Comparison of ENCODE assay signal across 10 cellular contexts in genomic region chr18:63192885-63193349, GRCh38.
DNase-seq lines count a peak whose midpoint lies in the region; ATAC-seq lines count a peak whose summit lies in the region.
"Had no signal": no experiment of that assay in that cellular context is flagged by ENCODE, and none has a peak within 500 bp of the region (broad histone marks: within the 10 kb centered on the region; RNA-seq: fewer than 3 reads in every experiment).

No MANE protein-coding gene starts in this region.

- peak overlapping the region in 1 of 2 donors; percentile 24 for H3K4me3 Mint-ChIP-seq in activated T-cell treated with anti-CD3 and anti-CD28 coated beads, Interleukin-2, amount 50 U/mL, for 72 hours
- no peak overlapping the region for H3K4me3 Mint-ChIP-seq in T-helper 17 cell
- H3K4me3 Mint-ChIP-seq in stimulated activated naive CD8-positive, alpha-beta T cell treated with anti-CD3 and anti-CD28 coated beads, Interleukin-15, Interleukin-2, amounts not matched to agents 100 ng/mL and 50 ng/mL, for 24 hours, result peak overlapping the region; percentile 36

- H3K27me3 Mint-ChIP-seq in activated T-cell treated with anti-CD3 and anti-CD28 coated beads, Interleukin-2, amount 50 U/mL, for 72 hours (ENCODE audit: low read depth), result no peaks in the 10 kb centered on the region
- no peaks in the 10 kb centered on the region for H3K27me3 Mint-ChIP-seq in T-helper 17 cell
- H3K27me3 Mint-ChIP-seq in stimulated activated naive CD8-positive, alpha-beta T cell treated with anti-CD3 and anti-CD28 coated beads, Interleukin-15, Interleukin-2, amounts not matched to agents 100 ng/mL and 50 ng/mL, for 24 hours, result no peaks in the 10 kb centered on the region

- peak in 1 of 2 donors; percentile 14 for ATAC-seq in activated T-cell treated with anti-CD3 and anti-CD28 coated beads, Interleukin-2, amount 50 U/mL, for 72 hours (replicated peaks in 1 of 2)
- ATAC-seq in HG03045 (IDR thresholded peaks at IDR 0.05; ENCODE audit: unreplicated experiment), result peak; percentile 51
- ATAC-seq in T-helper 17 cell, result no peak

- H3K9me3 ChIP-seq in T-helper 17 cell (ENCODE audit: control insufficient read depth, low read length, poor library complexity, severe bottlenecking), result no peaks in the 10 kb centered on the region

- H3K4me1 Mint-ChIP-seq in activated T-cell treated with anti-CD3 and anti-CD28 coated beads, Interleukin-2, amount 50 U/mL, for 72 hours (ENCODE audit: low read depth), result peaks cover 60% of the 10 kb centered on the region
- peaks cover 42% of the 10 kb centered on the region for H3K4me1 Mint-ChIP-seq in T-helper 17 cell
- H3K4me1 Mint-ChIP-seq in stimulated activated naive CD8-positive, alpha-beta T cell treated with anti-CD3 and anti-CD28 coated beads, Interleukin-15, Interleukin-2, amounts not matched to agents 100 ng/mL and 50 ng/mL, for 24 hours (ENCODE audit: low read depth), result peaks cover 52% of the 10 kb centered on the region

- peaks cover 8 to 10% of the 10 kb centered on the region in 2 donors for H3K36me3 Mint-ChIP-seq in activated T-cell treated with anti-CD3 and anti-CD28 coated beads, Interleukin-2, amount 50 U/mL, for 72 hours (ENCODE audit: insufficient read depth in 2 of 2)
- peaks cover 2% of the 10 kb centered on the region for H3K36me3 Mint-ChIP-seq in T-helper 17 cell (ENCODE audit: low read depth)
- H3K36me3 Mint-ChIP-seq in stimulated activated naive CD8-positive, alpha-beta T cell treated with anti-CD3 and anti-CD28 coated beads, Interleukin-15, Interleukin-2, amounts not matched to agents 100 ng/mL and 50 ng/mL, for 24 hours (ENCODE audit: low read depth), result peaks cover 16% of the 10 kb centered on the region

- no peaks in the 10 kb centered on the region for H3K9me3 Mint-ChIP-seq in activated T-cell treated with anti-CD3 and anti-CD28 coated beads, Interleukin-2, amount 50 U/mL, for 72 hours
- no peaks in the 10 kb centered on the region for H3K9me3 Mint-ChIP-seq in stimulated activated naive CD8-positive, alpha-beta T cell treated with anti-CD3 and anti-CD28 coated beads, Interleukin-15, Interleukin-2, amounts not matched to agents 100 ng/mL and 50 ng/mL, for 24 hours

- peak overlapping the region; percentile 81 for H3K27ac Mint-ChIP-seq in activated T-cell treated with anti-CD3 and anti-CD28 coated beads, Interleukin-2, amount 50 U/mL, for 72 hours
- H3K27ac Mint-ChIP-seq in T-helper 17 cell, result peak overlapping the region; percentile 2
- H3K27ac Mint-ChIP-seq in stimulated activated naive CD8-positive, alpha-beta T cell treated with anti-CD3 and anti-CD28 coated beads, Interleukin-15, Interleukin-2, amounts not matched to agents 100 ng/mL and 50 ng/mL, for 24 hours, result peak overlapping the region; percentile 87

- DNase-seq in activated T-cell treated with anti-CD3 and anti-CD28 coated beads, Interleukin-2, amount 50 U/mL, for 72 hours, result no peak
- DNase-seq in activated T-cell treated with anti-CD3 and anti-CD28 coated beads, Interleukin-2, amount 50 U/mL, for 48 hours, result no peak
- DNase-seq in T-helper 17 cell (no peak), kidney glomerular epithelial cell (lab: John Stamatoyannopoulos, UW) (no peak), NCI-H526 (lab: John Stamatoyannopoulos, UW) (no peak)
- DNase-seq in stimulated activated naive CD4-positive, alpha-beta T cell treated with Interleukin-2 at 50 U/mL for 16 hours (lab: John Stamatoyannopoulos, UW), result no peak
- DNase-seq: anterior cingulate cortex, C1 segment of cervical spinal cord had no signal

Comparison
In these comparisons a context has a peak if more than half of its experiments do, and no peak if none do; other contexts are left out.
1. H3K27ac Mint-ChIP-seq: peak in every context shown above with its lines; median percentile 87 in stimulated activated naive CD8-positive, alpha-beta T cell treated with anti-CD3 and anti-CD28 coated beads, Interleukin-15, Interleukin-2, amounts not matched to agents 100 ng/mL and 50 ng/mL, for 24 hours; 81 in activated T-cell treated with anti-CD3 and anti-CD28 coated beads, Interleukin-2, amount 50 U/mL, for 72 hours; 2 in T-helper 17 cell.